13 cellular contexts compared by ENCODE assay signal in the genomic region with DNA sequence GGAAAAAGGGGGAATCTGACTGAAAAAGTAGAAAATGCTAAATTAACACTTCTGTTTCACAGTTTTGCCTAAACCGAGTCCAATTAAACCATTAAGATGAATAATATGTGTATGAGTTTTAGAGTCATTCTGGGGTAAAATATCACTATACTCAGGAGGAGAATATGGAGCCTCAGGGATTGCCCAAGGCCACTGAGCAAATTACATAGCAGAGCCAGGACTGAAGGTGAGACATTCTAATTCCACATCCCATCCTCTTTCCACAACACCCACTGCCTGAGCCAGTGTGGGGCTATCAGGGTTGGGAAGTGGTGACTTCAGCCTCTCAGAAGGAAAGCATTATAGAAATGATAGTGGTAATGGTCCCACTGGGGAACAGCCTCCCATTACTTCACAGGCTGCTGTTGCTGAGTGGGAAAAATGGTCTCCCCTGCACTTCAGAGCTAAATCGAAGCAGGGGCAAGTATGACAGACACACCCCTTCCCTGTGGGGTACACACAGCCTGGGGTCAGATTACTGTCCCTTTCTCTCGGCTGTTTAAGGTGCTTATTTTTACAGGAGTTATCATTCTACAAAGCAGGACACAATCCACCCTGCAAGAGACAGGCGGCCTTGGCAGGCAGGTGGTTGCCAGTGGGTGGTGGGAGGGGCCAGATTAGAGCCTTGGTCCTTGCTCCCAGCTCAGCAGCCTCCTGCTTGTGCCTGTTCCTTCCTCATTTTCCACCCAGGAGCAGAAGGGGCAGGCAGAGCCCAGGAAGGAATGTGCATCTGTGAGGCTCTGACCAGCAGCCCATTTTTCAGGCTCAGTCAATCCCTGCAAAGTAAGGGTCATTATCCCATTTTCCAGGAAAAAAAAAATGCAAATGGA. TPM values are rescaled to one million over a fixed set of nuclear protein-coding genes. Genes with fewer than 3 reads are reported as not detected.
A peak's percentile ranks its signal among the peaks of the same experiment; 100 is the strongest.
DNase-seq lines count a peak whose midpoint lies in the region; ATAC-seq and TF ChIP-seq lines count a peak whose summit lies in the region.
"Had no signal": no experiment of that assay in that cellular context is flagged by ENCODE, and none has a peak within 500 bp of the region (broad histone marks: within the 10 kb centered on the region; RNA-seq: fewer than 3 reads in every experiment).

No MANE protein-coding gene starts in this region.

- H2BK120ac ChIP-seq in mesenchymal stem cell (ENCODE audit: low read depth, low read length), result no peak overlapping the region

- H3K14ac ChIP-seq in mesenchymal stem cell (ENCODE audit: low read length in 2 of 2), result no peak overlapping the region

- peak overlapping the region in 1 of 2 experiments; percentile 44 for H3K18ac ChIP-seq in mesenchymal stem cell (ENCODE audit: low read depth in 1 of 2, low read length in 2 of 2)

- no peaks in the 10 kb centered on the region for H3K79me2 ChIP-seq in GM23338 (replicated peaks; ENCODE audit: insufficient read depth)

- peaks cover 65 to 94% (median 75%) of the 10 kb centered on the region in 10 experiments for H3K4me1 ChIP-seq in BLaER1 treated with 17β-estradiol and CSF1 and Interleukin-3, amounts not matched to agents 10 nM and 100 nM
- peaks cover 15% of the 10 kb centered on the region; the same call in 1 of the 2 replicates for H3K4me1 ChIP-seq in GM23338 (ENCODE audit: insufficient read depth)
- H3K4me1 ChIP-seq in mesenchymal stem cell (ENCODE audit: control insufficient read depth, insufficient read depth, low read depth, low read length), result peaks cover 26% of the 10 kb centered on the region
- H3K4me1 ChIP-seq: Caco-2 had no signal

- ATAC-seq in GM23338 (peak; percentile 67), SK-N-SH treated with all-trans-retinoic acid at 6 μM for 48 hours (0 out of 3 replicates have a peak, but pooled peaks have one; percentile 4)
- no peak for ATAC-seq in stimulated activated naive CD8-positive, alpha-beta T cell treated with anti-CD3 and anti-CD28 coated beads, Interleukin-15, amount 100 ng/mL, for 72 hours
- no peak for ATAC-seq in naive thymus-derived CD8-positive, alpha-beta T cell
- ATAC-seq: heart right ventricle had no signal

- H3K4me1 Mint-ChIP-seq in GM23338, result peaks cover 26% of the 10 kb centered on the region
- H3K4me1 Mint-ChIP-seq in stimulated activated naive CD8-positive, alpha-beta T cell treated with anti-CD3 and anti-CD28 coated beads, Interleukin-15, amount 100 ng/mL, for 72 hours, result peaks cover 14% of the 10 kb centered on the region
- peaks cover 0 to 26% (median 0%) of the 10 kb centered on the region in 4 donors for H3K4me1 Mint-ChIP-seq in naive thymus-derived CD8-positive, alpha-beta T cell

- H3K36me3 Mint-ChIP-seq in GM23338 (ENCODE audit: low read depth), result no peaks in the 10 kb centered on the region
- H3K36me3 Mint-ChIP-seq in naive thymus-derived CD8-positive, alpha-beta T cell, result no peaks in the 10 kb centered on the region
- H3K36me3 Mint-ChIP-seq: activated naive CD8-positive, alpha-beta T cell treated with anti-CD3 and anti-CD28 coated beads, Interleukin-2, amount 10 ng/mL, durations not matched to agents 7 days and 5 days had no signal

- H4K8ac ChIP-seq in mesenchymal stem cell (ENCODE audit: low read length), result no peak overlapping the region

- peak; percentile 20 for DNase-seq in GM23338 (ENCODE audit: low spot score)
- DNase-seq in mesenchymal stem cell, result no peak
- DNase-seq in stimulated activated naive CD8-positive, alpha-beta T cell treated with anti-CD3 and anti-CD28 coated beads, Interleukin-15, amount 100 ng/mL, for 72 hours, result no peak
- DNase-seq in naive thymus-derived CD8-positive, alpha-beta T cell, result no peak
- no peak for DNase-seq in NCI-H128 (lab: John Stamatoyannopoulos, UW; ENCODE audit: unreplicated experiment)
- DNase-seq: activated naive CD8-positive, alpha-beta T cell treated with anti-CD3 and anti-CD28 coated beads, Interleukin-2, amount 10 ng/mL, durations not matched to agents 7 days and 5 days; Caco-2; heart right ventricle had no signal

- no peaks in the 10 kb centered on the region for H3F3A ChIP-seq in GM23338 (replicated peaks; ENCODE audit: low read depth)

- no peaks in the 10 kb centered on the region for H3K36me3 ChIP-seq in BLaER1 treated with 17β-estradiol and CSF1 and Interleukin-3, amounts not matched to agents 10 nM and 100 nM
- H3K36me3 ChIP-seq in GM23338 (ENCODE audit: insufficient read depth) (no peaks in the 10 kb centered on the region), mesenchymal stem cell (ENCODE audit: control insufficient read depth in 1 of 2, insufficient read depth in 2 of 2, low read depth in 1 of 2, low read length in 2 of 2) (no peaks in the 10 kb centered on the region)
- H3K36me3 ChIP-seq: heart right ventricle had no signal

- H4K91ac ChIP-seq in mesenchymal stem cell (ENCODE audit: low read length), result no peak overlapping the region

- peak overlapping the region; percentile 77 to 98 (median 85) for H3K4me2 ChIP-seq in BLaER1 treated with 17β-estradiol and CSF1 and Interleukin-3, amounts not matched to agents 10 nM and 100 nM
- no peak overlapping the region for H3K4me2 ChIP-seq in GM23338
- no peak overlapping the region for H3K4me2 ChIP-seq in mesenchymal stem cell (ENCODE audit: low read length, poor library complexity, severe bottlenecking)
- H3K4me2 ChIP-seq: KMS-11 had no signal

- 50% methylated on average over 1 of the region's 4 CpGs for WGBS in mesenchymal stem cell

- peaks cover 9% of the 10 kb centered on the region for H3K27me3 Mint-ChIP-seq in GM23338 (ENCODE audit: insufficient read depth, low read depth, poor library complexity)
- H3K27me3 Mint-ChIP-seq in stimulated activated naive CD8-positive, alpha-beta T cell treated with anti-CD3 and anti-CD28 coated beads, Interleukin-15, amount 100 ng/mL, for 72 hours, result peaks cover 13% of the 10 kb centered on the region
- H3K27me3 Mint-ChIP-seq in naive thymus-derived CD8-positive, alpha-beta T cell, result peaks cover 0 to 4% (median 0%) of the 10 kb centered on the region in 5 donors

- no peaks in the 10 kb centered on the region for H3K9me3 ChIP-seq in BLaER1 treated with 17β-estradiol and CSF1 and Interleukin-3, amounts not matched to agents 10 nM and 100 nM (replicated peaks in 1 of 11)
- no peaks in the 10 kb centered on the region for H3K9me3 ChIP-seq in mesenchymal stem cell (ENCODE audit: control insufficient read depth, low read length)
- H3K9me3 ChIP-seq: Caco-2, heart right ventricle had no signal

- no peak overlapping the region for H3K23ac ChIP-seq in mesenchymal stem cell (ENCODE audit: low read length in 2 of 2)

- peak overlapping the region in 8 of 11 experiments; percentile 48 to 89 (median 73); a peak in 14 of 22 replicates for H3K9ac ChIP-seq in BLaER1 treated with 17β-estradiol and CSF1 and Interleukin-3, amounts not matched to agents 10 nM and 100 nM
- no peak overlapping the region for H3K9ac ChIP-seq in mesenchymal stem cell (ENCODE audit: low read length)
- H3K9ac ChIP-seq: KMS-11 had no signal

- H2BK15ac ChIP-seq in mesenchymal stem cell (ENCODE audit: low read depth, poor library complexity, severe bottlenecking), result no peak overlapping the region

- H2AFZ ChIP-seq in GM23338, result no peak overlapping the region
- no peak overlapping the region for H2AFZ ChIP-seq in mesenchymal stem cell (ENCODE audit: low read depth, low read length)

- peak overlapping the region in 8 of 11 experiments; percentile 69 to 99 (median 86); a peak in 16 of 22 replicates for H3K27ac ChIP-seq in BLaER1 treated with 17β-estradiol and CSF1 and Interleukin-3, amounts not matched to agents 10 nM and 100 nM
- H3K27ac ChIP-seq in GM23338 (ENCODE audit: low read depth) (no peak overlapping the region), mesenchymal stem cell (ENCODE audit: low read length, poor library complexity, severe bottlenecking) (peak overlapping the region; percentile 32)
- H3K27ac ChIP-seq: heart right ventricle, KMS-11, VCaP had no signal

- H3K4ac ChIP-seq in mesenchymal stem cell (ENCODE audit: low read depth in 1 of 2, low read length in 2 of 2), result peak overlapping the region in 1 of 2 experiments; percentile 29

- no peak overlapping the region for H3K4me3 Mint-ChIP-seq in GM23338
- no peak overlapping the region for H3K4me3 Mint-ChIP-seq in stimulated activated naive CD8-positive, alpha-beta T cell treated with anti-CD3 and anti-CD28 coated beads, Interleukin-15, amount 100 ng/mL, for 72 hours
- H3K4me3 Mint-ChIP-seq in naive thymus-derived CD8-positive, alpha-beta T cell, result no peak overlapping the region
- H3K4me3 Mint-ChIP-seq: activated naive CD8-positive, alpha-beta T cell treated with anti-CD3 and anti-CD28 coated beads, Interleukin-2, amount 10 ng/mL, durations not matched to agents 7 days and 5 days had no signal

- H3K4me3 ChIP-seq in BLaER1 treated with 17β-estradiol and CSF1 and Interleukin-3, amounts not matched to agents 10 nM and 100 nM, result peak overlapping the region in 3 of 10 experiments; percentile 26 to 43 (median 35); a peak in 3 of 20 replicates
- H3K4me3 ChIP-seq in GM23338 (no peak overlapping the region), mesenchymal stem cell (ENCODE audit: insufficient read depth in 1 of 2, low read depth in 1 of 2, low read length in 2 of 2) (no peak overlapping the region)
- H3K4me3 ChIP-seq: heart right ventricle, skin epidermis had no signal

- no peak overlapping the region for H3K27ac Mint-ChIP-seq in GM23338
- no peak overlapping the region for H3K27ac Mint-ChIP-seq in stimulated activated naive CD8-positive, alpha-beta T cell treated with anti-CD3 and anti-CD28 coated beads, Interleukin-15, amount 100 ng/mL, for 72 hours
- no peak overlapping the region for H3K27ac Mint-ChIP-seq in naive thymus-derived CD8-positive, alpha-beta T cell
- H3K27ac Mint-ChIP-seq: activated naive CD8-positive, alpha-beta T cell treated with anti-CD3 and anti-CD28 coated beads, Interleukin-2, amount 10 ng/mL, durations not matched to agents 7 days and 5 days had no signal

- H4K20me1 ChIP-seq in BLaER1 treated with 17β-estradiol and CSF1 and Interleukin-3, amounts not matched to agents 10 nM and 100 nM, result no peaks in the 10 kb centered on the region
- H4K20me1 ChIP-seq in GM23338 (replicated peaks; ENCODE audit: insufficient read depth), result no peaks in the 10 kb centered on the region

- H3K9me3 Mint-ChIP-seq in GM23338, result no peaks in the 10 kb centered on the region
- no peaks in the 10 kb centered on the region for H3K9me3 Mint-ChIP-seq in stimulated activated naive CD8-positive, alpha-beta T cell treated with anti-CD3 and anti-CD28 coated beads, Interleukin-15, amount 100 ng/mL, for 72 hours
- H3K9me3 Mint-ChIP-seq in naive thymus-derived CD8-positive, alpha-beta T cell, result no peaks in the 10 kb centered on the region
- H3K9me3 Mint-ChIP-seq: activated naive CD8-positive, alpha-beta T cell treated with anti-CD3 and anti-CD28 coated beads, Interleukin-2, amount 10 ng/mL, durations not matched to agents 7 days and 5 days had no signal

- H3K27me3 ChIP-seq in BLaER1 treated with 17β-estradiol and CSF1 and Interleukin-3, amounts not matched to agents 10 nM and 100 nM, result no peaks in the 10 kb centered on the region
- H3K27me3 ChIP-seq in GM23338 (ENCODE audit: insufficient read depth) (no peaks in the 10 kb centered on the region), mesenchymal stem cell (ENCODE audit: control insufficient read depth in 1 of 2, insufficient read depth in 1 of 2, low read length in 2 of 2) (no peaks in the 10 kb centered on the region)
- H3K27me3 ChIP-seq: heart right ventricle had no signal

- H2AK5ac ChIP-seq in mesenchymal stem cell (ENCODE audit: low read length, severe bottlenecking), result peak overlapping the region; percentile 71

- TF ChIP-seq CTCF in GM23338 (conservative IDR thresholded peaks at IDR 0.05; ENCODE audit: low read depth in 2 of 2), result no peak

- no peaks in the 10 kb centered on the region for H3K9me2 ChIP-seq in GM23338 (ENCODE audit: insufficient read depth)

- H2BK5ac ChIP-seq in mesenchymal stem cell (ENCODE audit: low read depth, low read length, poor library complexity, severe bottlenecking), result no peak overlapping the region

- no peaks in the 10 kb centered on the region for H3K79me1 ChIP-seq in mesenchymal stem cell (replicated peaks; ENCODE audit: low read length, poor library complexity, severe bottlenecking)

- H2BK12ac ChIP-seq in mesenchymal stem cell (ENCODE audit: low read length in 2 of 2), result no peak overlapping the region

- POLR2A ChIA-PET in naive thymus-derived CD8-positive, alpha-beta T cell (lab: Charles Lee), result no interaction called here

RNA-seq across cellular contexts. Expression of a gene that starts 9.5 kb away (rescaled TPM):
- 9.7 and 10.5 TPM in 2 replicates for total RNA-seq in GM23338 (2014; rRNA removed; shearing (Covaris generic))
- polyA plus RNA-seq in GM23338 (2016; fragmentation: Nextera tagmentation; extraction: Ambion mirVana), result 5.4 and 5.5 TPM in 2 replicates
- polyA plus RNA-seq in mesenchymal stem cell (2013, experiment 1 of 2), result 23.6 TPM
- 22.7 TPM for polyA plus RNA-seq in mesenchymal stem cell (2013, experiment 2 of 2)
- 1 to 10 TPM in 1 of 2 experiments, under 1 TPM in 1; 0.86 to 1.3 TPM for total RNA-seq in naive thymus-derived CD8-positive, alpha-beta T cell
- polyA plus RNA-seq in naive thymus-derived CD8-positive, alpha-beta T cell, result under 1 TPM; 0.28 to 0.66 (median 0.34) TPM

Comparison
In these comparisons a context has a peak if more than half of its experiments do, and no peak if none do; other contexts are left out.
1. H3K4me2 ChIP-seq: peak in BLaER1 treated with 17β-estradiol and CSF1 and Interleukin-3, amounts not matched to agents 10 nM and 100 nM (11 of 11); none in GM23338 (single experiment) and mesenchymal stem cell (single experiment).
2. ATAC-seq: peak in GM23338 (single experiment) and SK-N-SH treated with all-trans-retinoic acid at 6 μM for 48 hours (single experiment); none in stimulated activated naive CD8-positive, alpha-beta T cell treated with anti-CD3 and anti-CD28 coated beads, Interleukin-15, amount 100 ng/mL, for 72 hours (single experiment) and naive thymus-derived CD8-positive, alpha-beta T cell (0 of 2).